16 cellular contexts compared by ENCODE assay signal in genomic region chr17:8062807-8063483, GRCh38. TPM values are rescaled to one million over a fixed set of nuclear protein-coding genes. Genes with fewer than 3 reads are reported as not detected.
A peak's percentile ranks its signal among the peaks of the same experiment; 100 is the strongest.
DNase-seq lines count a peak whose midpoint lies in the region; ATAC-seq, FAIRE-seq and TF ChIP-seq lines count a peak whose summit lies in the region.
"Had no signal": no experiment of that assay in that cellular context is flagged by ENCODE, and none has a peak within 500 bp of the region (broad histone marks: within the 10 kb centered on the region; RNA-seq: fewer than 3 reads in every experiment).

No MANE protein-coding gene starts in this region.

- in situ Hi-C loops in K562 (cut with MboI) = loop anchor here (25.0 kb wide), 2 partner anchors 724 to 924 kb away; partner anchors contain the start of gene MFSD6L

- peaks cover 39% of the 10 kb centered on the region for H3K4me1 ChIP-seq in HUES6 (ENCODE audit: control insufficient read depth, insufficient read depth, low read length)
- H3K4me1 ChIP-seq in K562 (replicated peaks in 1 of 2; ENCODE audit: control insufficient read depth in 2 of 2, insufficient read depth in 2 of 2, low read length in 2 of 2) = peaks cover 8% of the 10 kb centered on the region in 2 experiments; a peak in 4 of 5 replicates
- no peaks in the 10 kb centered on the region for H3K4me1 ChIP-seq in mesenchymal stem cell (ENCODE audit: control insufficient read depth, insufficient read depth, low read depth, low read length)
- H3K4me1 ChIP-seq in gastroesophageal sphincter = peaks cover 0 to 12% (median 0%) of the 10 kb centered on the region in 3 donors

- H3K27ac Mint-ChIP-seq in activated CD8-positive, alpha-beta memory T cell treated with anti-CD3 and anti-CD28 coated beads, Interleukin-2, amount 10 ng/mL, durations not matched to agents 7 days and 5 days = no peak overlapping the region
- H3K27ac Mint-ChIP-seq: activated CD4-positive, alpha-beta T cell treated with anti-CD3 and anti-CD28 coated beads, Interleukin-2, amount 10 ng/mL, durations not matched to agents 7 days and 5 days; activated naive CD4-positive, alpha-beta T cell treated with anti-CD3 and anti-CD28 coated beads, Interleukin-2, amount 50 U/mL, for 72 hours; B cell had no signal

- H3K79me1 ChIP-seq in mesenchymal stem cell (replicated peaks; ENCODE audit: low read length, poor library complexity, severe bottlenecking) = no peaks in the 10 kb centered on the region

- no peak overlapping the region for H2BK5ac ChIP-seq in mesenchymal stem cell (ENCODE audit: low read depth, low read length, poor library complexity, severe bottlenecking)

- no peak overlapping the region for H4K8ac ChIP-seq in mesenchymal stem cell (ENCODE audit: low read length)

- H3K4me3 Mint-ChIP-seq in activated CD8-positive, alpha-beta memory T cell treated with anti-CD3 and anti-CD28 coated beads, Interleukin-2, amount 10 ng/mL, durations not matched to agents 7 days and 5 days = no peak overlapping the region
- H3K4me3 Mint-ChIP-seq: activated CD4-positive, alpha-beta T cell treated with anti-CD3 and anti-CD28 coated beads, Interleukin-2, amount 10 ng/mL, durations not matched to agents 7 days and 5 days; B cell had no signal

- H3K36me3 Mint-ChIP-seq in activated CD8-positive, alpha-beta memory T cell treated with anti-CD3 and anti-CD28 coated beads, Interleukin-2, amount 10 ng/mL, durations not matched to agents 7 days and 5 days = no peaks in the 10 kb centered on the region
- H3K36me3 Mint-ChIP-seq: activated naive CD4-positive, alpha-beta T cell treated with anti-CD3 and anti-CD28 coated beads, Interleukin-2, amount 50 U/mL, for 72 hours had no signal

- peak overlapping the region; percentile 66 for H3K4me3 ChIP-seq in HUES6 (ENCODE audit: low read depth, low read length)
- H3K4me3 ChIP-seq in K562 = peak overlapping the region; percentile 24
- H3K4me3 ChIP-seq in mesenchymal stem cell (ENCODE audit: insufficient read depth in 1 of 2, low read depth in 1 of 2, low read length in 2 of 2) = peak overlapping the region in 1 of 2 experiments; percentile 62
- no peak overlapping the region for H3K4me3 ChIP-seq in foreskin fibroblast (ENCODE audit: low read depth in 1 of 2, low read length in 2 of 2)
- H3K4me3 ChIP-seq in gastroesophageal sphincter = no peak overlapping the region

- no peaks in the 10 kb centered on the region for H3K9me1 ChIP-seq in K562 (ENCODE audit: control insufficient read depth, insufficient read depth, low read length)

- intact Hi-C loops in K562 (cut with micrococcal nuclease) = no loop called here

- peak overlapping the region; percentile 76 for H3K4me2 ChIP-seq in K562 (ENCODE audit: insufficient read depth, low read length)
- peak overlapping the region; percentile 33 for H3K4me2 ChIP-seq in mesenchymal stem cell (ENCODE audit: low read length, poor library complexity, severe bottlenecking)

- H2AFZ ChIP-seq in K562 (ENCODE audit: low read depth, low read length) = peak overlapping the region; percentile 87
- no peak overlapping the region for H2AFZ ChIP-seq in mesenchymal stem cell (ENCODE audit: low read depth, low read length)

- H2BK15ac ChIP-seq in mesenchymal stem cell (ENCODE audit: low read depth, poor library complexity, severe bottlenecking) = no peak overlapping the region

- TF ChIP-seq EP300 in K562 (IDR thresholded peaks at IDR 0.05; ENCODE audit: low read length) (0 out of 2 replicates have a peak, but pooled peaks have one; percentile 10), gastroesophageal sphincter (IDR thresholded peaks at IDR 0.05) (no peak)

- H3K9ac ChIP-seq in HUES6 (ENCODE audit: low read length) (peak overlapping the region; percentile 77), K562 (ENCODE audit: insufficient read depth in 1 of 2, low read depth in 2 of 2, low read length in 2 of 2) (peak overlapping the region; percentile 52 to 66; a peak in 3 of 4 replicates), mesenchymal stem cell (ENCODE audit: low read length) (no peak overlapping the region)

- H3K4ac ChIP-seq in mesenchymal stem cell (ENCODE audit: low read depth in 1 of 2, low read length in 2 of 2) = no peak overlapping the region

- no peak overlapping the region for H2BK120ac ChIP-seq in mesenchymal stem cell (ENCODE audit: low read depth, low read length)

- TF ChIP-seq CTCF in 22Rv1 (IDR thresholded peaks at IDR 0.05) = no peak
- no peak for TF ChIP-seq CTCF in K562 (IDR thresholded peaks at IDR 0.05 in 2 of 3, conservative IDR thresholded peaks at IDR 0.05 in 1 of 3; ENCODE audit: insufficient read depth in 2 of 3, low read depth in 1 of 3, low read length in 3 of 3)
- no peak for TF ChIP-seq CTCF in foreskin fibroblast (IDR thresholded peaks at IDR 0.05; ENCODE audit: low read depth, low read length)
- no peak for TF ChIP-seq CTCF in gastroesophageal sphincter (IDR thresholded peaks at IDR 0.05)

- DNase-seq in K562 (ENCODE audit: extremely low read depth in 1 of 4, low spot score in 3 of 4) (peak in 2 of 4 experiments; percentile 58 to 64), mesenchymal stem cell (peak; percentile 18), foreskin fibroblast (no peak), NCI-H524 treated with DMSO at 0.1 percent for 48 hours (lab: John Stamatoyannopoulos, UW) (no peak)
- DNase-seq in activated CD8-positive, alpha-beta memory T cell treated with anti-CD3 and anti-CD28 coated beads, Interleukin-2, amount 10 ng/mL, durations not matched to agents 7 days and 5 days = no peak
- DNase-seq: activated CD4-positive, alpha-beta T cell treated with anti-CD3 and anti-CD28 coated beads, Interleukin-2, amount 10 ng/mL, durations not matched to agents 7 days and 5 days; effector CD8-positive, alpha-beta T cell; occipital lobe; SHP77 had no signal

- H3K18ac ChIP-seq in mesenchymal stem cell (ENCODE audit: low read depth in 1 of 2, low read length in 2 of 2) = no peak overlapping the region

- 0% methylated on average over 15 of the region's 15 CpGs for WGBS in K562 (ENCODE audit: insufficient coverage, low coverage, missing lambda C conversion rate)
- 5% methylated on average over 12 of the region's 15 CpGs for WGBS in mesenchymal stem cell
- 6 to 14% methylated on average over 8 to 14 of the region's 15 CpGs for WGBS in gastroesophageal sphincter (ENCODE audit: low coverage in 1 of 2), 2 donors

- peak; percentile 87 for FAIRE-seq in K562 (lab: Jason Lieb, UNC)

- H3K36me3 ChIP-seq in HUES6 (ENCODE audit: control insufficient read depth, insufficient read depth, low read length) (no peaks in the 10 kb centered on the region), K562 (ENCODE audit: control insufficient read depth, insufficient read depth, low read length) (no peaks in the 10 kb centered on the region), mesenchymal stem cell (ENCODE audit: control insufficient read depth in 1 of 2, insufficient read depth in 2 of 2, low read depth in 1 of 2, low read length in 2 of 2) (no peaks in the 10 kb centered on the region), gastroesophageal sphincter (no peaks in the 10 kb centered on the region)

- peaks cover 5% of the 10 kb centered on the region for H3K4me1 Mint-ChIP-seq in activated CD8-positive, alpha-beta memory T cell treated with anti-CD3 and anti-CD28 coated beads, Interleukin-2, amount 10 ng/mL, durations not matched to agents 7 days and 5 days

- no peak for TF ChIP-seq RAD21 in K562 (CRISPR knock-in tag; conservative IDR thresholded peaks at IDR 0.05 in 1 of 2, IDR thresholded peaks at IDR 0.05 in 1 of 2)

- no peak overlapping the region for H2BK12ac ChIP-seq in mesenchymal stem cell (ENCODE audit: low read length in 2 of 2)

- H3K14ac ChIP-seq in mesenchymal stem cell (ENCODE audit: low read length in 2 of 2) = no peak overlapping the region

- peak overlapping the region; percentile 100 for H3K27ac ChIP-seq in 22Rv1
- no peak overlapping the region for H3K27ac ChIP-seq in HUES6 (ENCODE audit: low read depth, low read length)
- H3K27ac ChIP-seq in K562 (ENCODE audit: extremely low read depth, low read depth, low read length) = peak overlapping the region; percentile 52
- no peak overlapping the region for H3K27ac ChIP-seq in mesenchymal stem cell (ENCODE audit: low read length, poor library complexity, severe bottlenecking)
- H3K27ac ChIP-seq in gastroesophageal sphincter = no peak overlapping the region
- H3K27ac ChIP-seq: HL-60 had no signal

- TF ChIP-seq POLR2A in K562 (conservative IDR thresholded peaks at IDR 0.05) (no peak), gastroesophageal sphincter (IDR thresholded peaks at IDR 0.05) (no peak)

- BruUV-seq in K562 (replicated peaks; lab: Mats Ljungman, UMichigan) = no TSS peak

- POLR2A ChIA-PET in K562 (lab: Yijun Ruan, JAX) = interaction anchor here (1.0 to 2.2 kb wide), 4 partner anchors 8 to 206 kb away, joined by 3 to 9 read pairs (median 5); partner anchors contain the start of gene NAA38

- H3K79me2 ChIP-seq in K562 (ENCODE audit: control insufficient read depth, insufficient read depth, low read length) = no peaks in the 10 kb centered on the region

- H3K27me3 ChIP-seq in HUES6 (ENCODE audit: control insufficient read depth, insufficient read depth, low read length) (peaks cover 63% of the 10 kb centered on the region), K562 (ENCODE audit: control insufficient read depth in 2 of 2, insufficient read depth in 2 of 2, low read length in 2 of 2) (0 out of 5 replicates have a peak, but pooled peaks cover 0 to 3% of the 10 kb centered on the region in 2 experiments), mesenchymal stem cell (ENCODE audit: control insufficient read depth in 1 of 2, insufficient read depth in 1 of 2, low read length in 2 of 2) (peaks cover 82 to 86% of the 10 kb centered on the region in 2 experiments), gastroesophageal sphincter (peaks cover 78% of the 10 kb centered on the region)

- no peak overlapping the region for H2AK5ac ChIP-seq in mesenchymal stem cell (ENCODE audit: low read length, severe bottlenecking)

- H3K23ac ChIP-seq in mesenchymal stem cell (ENCODE audit: low read length in 2 of 2) = no peak overlapping the region

- no peaks in the 10 kb centered on the region for H3K9me3 Mint-ChIP-seq in activated CD8-positive, alpha-beta memory T cell treated with anti-CD3 and anti-CD28 coated beads, Interleukin-2, amount 10 ng/mL, durations not matched to agents 7 days and 5 days (ENCODE audit: low read depth)
- H3K9me3 Mint-ChIP-seq: activated CD4-positive, alpha-beta T cell treated with anti-CD3 and anti-CD28 coated beads, Interleukin-2, amount 10 ng/mL, durations not matched to agents 7 days and 5 days; activated naive CD4-positive, alpha-beta T cell treated with anti-CD3 and anti-CD28 coated beads, Interleukin-2, amount 50 U/mL, for 72 hours had no signal

- peak; percentile 75 for ATAC-seq in K562
- ATAC-seq in activated CD8-positive, alpha-beta memory T cell treated with anti-CD3 and anti-CD28 coated beads, Interleukin-2, amount 10 ng/mL, durations not matched to agents 7 days and 5 days = no peak
- ATAC-seq in gastroesophageal sphincter = no peak
- ATAC-seq: activated naive CD4-positive, alpha-beta T cell treated with anti-CD3 and anti-CD28 coated beads, Interleukin-2, amount 50 U/mL, for 72 hours had no signal

- no peaks in the 10 kb centered on the region for H3K9me3 ChIP-seq in HUES6 (ENCODE audit: control insufficient read depth, insufficient read depth, low read depth, low read length)
- no peaks in the 10 kb centered on the region for H3K9me3 ChIP-seq in K562 (replicated peaks; ENCODE audit: control insufficient read depth, insufficient read depth, low read depth, low read length)
- H3K9me3 ChIP-seq in mesenchymal stem cell (ENCODE audit: control insufficient read depth, low read length) = no peaks in the 10 kb centered on the region
- H3K9me3 ChIP-seq in gastroesophageal sphincter = no peaks in the 10 kb centered on the region

- H4K20me1 ChIP-seq in K562 (replicated peaks; ENCODE audit: control insufficient read depth, insufficient read depth, low read length) = no peaks in the 10 kb centered on the region

- peaks cover 72% of the 10 kb centered on the region for H3K27me3 Mint-ChIP-seq in activated CD8-positive, alpha-beta memory T cell treated with anti-CD3 and anti-CD28 coated beads, Interleukin-2, amount 10 ng/mL, durations not matched to agents 7 days and 5 days

- H4K91ac ChIP-seq in mesenchymal stem cell (ENCODE audit: low read length) = no peak overlapping the region

- CTCF ChIA-PET in K562 (lab: Yijun Ruan, JAX; ENCODE audit: low intra/inter-chr PET ratio) = interaction anchor here (0.9 to 3.5 kb wide), 2 partner anchors 17 to 48 kb away, joined by 3 to 18 read pairs; no protein-coding TSS in a partner anchor
- CTCF ChIA-PET in activated CD8-positive, alpha-beta memory T cell treated with anti-CD3 and anti-CD28 coated beads, Interleukin-2, amount 10 ng/mL, durations not matched to agents 7 days and 5 days (lab: Charles Lee) = interaction anchor here (0.8 to 9.7 kb wide), 7 partner anchors 12 to 59 kb away, joined by 3 to 256 read pairs (median 69); partner anchors contain the start of gene ALOXE3

RNA-seq across cellular contexts. Expression of gene ALOX15B, which starts 24.1 kb away (rescaled TPM):
- not detected in 2 replicates for total RNA-seq in K562 (2011; cell fraction: chromatin; rRNA removed; ENCODE audit: low replicate concordance)
- total RNA-seq in K562 (2011; cell fraction: nucleolus; rRNA removed) = not detected in 2 replicates
- not detected in 2 replicates for total RNA-seq in K562 (2011; cell fraction: nucleoplasm; rRNA removed)
- total RNA-seq in K562 (2014; rRNA removed) (not detected in 2 replicates), K562 (2014; rRNA removed; fragmentation: Illumina TruSeq; extraction: Trizol) (not detected in 2 replicates), K562 (2015; rRNA removed; fragmentation: Illumina TruSeq; extraction: Trizol) (not detected in 2 replicates), K562 (2021) (0.04 and 0.07 TPM in 2 replicates), gastroesophageal sphincter (1 to 10 TPM in 3 of 4 donors, under 1 TPM in 1; 0.69 to 5.6 (median 2.8) TPM)
- polyA plus RNA-seq in K562 (2011; rRNA removed) (not detected in 2 replicates), K562 (2014; fragmentation: Illumina TruSeq; extraction: Trizol) (not detected in 2 replicates), K562 (2014; fragmentation: Nextera tagmentation; extraction: Ambion mirVana) (not detected), K562 (2014; rRNA removed) (not detected in 2 replicates)
- not detected in 2 replicates for polyA plus RNA-seq in K562 (2011; cell fraction: cytosol; rRNA removed)
- not detected in 2 replicates for polyA plus RNA-seq in K562 (2011; cell fraction: nucleus; rRNA removed)
- polyA plus RNA-seq in K562 (2012) = not detected in 2 replicates
- not detected in 2 replicates for polyA minus RNA-seq in K562 (2011; rRNA and poly(A)+ RNA removed)
- not detected in 2 replicates for polyA minus RNA-seq in K562 (2011; cell fraction: cytosol; rRNA and poly(A)+ RNA removed)
- polyA minus RNA-seq in K562 (2011; cell fraction: nucleus; rRNA and poly(A)+ RNA removed) = not detected in 2 replicates
- polyA plus RNA-seq in mesenchymal stem cell (2013, experiment 1 of 2) = 0.11 TPM
- polyA plus RNA-seq in mesenchymal stem cell (2013, experiment 2 of 2) = 0.11 TPM
- total RNA-seq in activated CD8-positive, alpha-beta memory T cell treated with anti-CD3 and anti-CD28 coated beads, Interleukin-2, amount 10 ng/mL, durations not matched to agents 7 days and 5 days = not detected
- total RNA-seq: activated CD4-positive, alpha-beta T cell treated with anti-CD3 and anti-CD28 coated beads, Interleukin-2, amount 10 ng/mL, durations not matched to agents 7 days and 5 days; activated naive CD4-positive, alpha-beta T cell treated with anti-CD3 and anti-CD28 coated beads, Interleukin-2, amount 50 U/mL, for 72 hours; B cell; urinary bladder had no signal

RNA-seq across cellular contexts. Expression of gene ALOX12B, which starts 24.6 kb away (rescaled TPM):
- total RNA-seq in K562 (2011; cell fraction: chromatin; rRNA removed; ENCODE audit: low replicate concordance) = not detected in 2 replicates
- not detected in 2 replicates for total RNA-seq in K562 (2011; cell fraction: nucleolus; rRNA removed)
- total RNA-seq in K562 (2011; cell fraction: nucleoplasm; rRNA removed) = not detected in 2 replicates
- total RNA-seq in K562 (2014; rRNA removed) (not detected in 2 replicates), K562 (2014; rRNA removed; fragmentation: Illumina TruSeq; extraction: Trizol) (not detected in 2 replicates), K562 (2015; rRNA removed; fragmentation: Illumina TruSeq; extraction: Trizol) (not detected in 2 replicates), K562 (2021) (not detected in 2 replicates), gastroesophageal sphincter (under 1 TPM in 1 of 4 donors, not detected in 3; 0.17 TPM)
- polyA plus RNA-seq in K562 (2011; rRNA removed) (not detected in 2 replicates), K562 (2014; fragmentation: Illumina TruSeq; extraction: Trizol) (not detected in 2 replicates), K562 (2014; fragmentation: Nextera tagmentation; extraction: Ambion mirVana) (not detected), K562 (2014; rRNA removed) (not detected in 2 replicates)
- polyA plus RNA-seq in K562 (2011; cell fraction: cytosol; rRNA removed) = not detected in 2 replicates
- not detected in 2 replicates for polyA plus RNA-seq in K562 (2011; cell fraction: nucleus; rRNA removed)
- polyA plus RNA-seq in K562 (2012) = not detected in 2 replicates
- not detected in 2 replicates for polyA minus RNA-seq in K562 (2011; rRNA and poly(A)+ RNA removed)
- not detected in 2 replicates for polyA minus RNA-seq in K562 (2011; cell fraction: cytosol; rRNA and poly(A)+ RNA removed)
- polyA minus RNA-seq in K562 (2011; cell fraction: nucleus; rRNA and poly(A)+ RNA removed) = not detected in 2 replicates
- polyA plus RNA-seq in mesenchymal stem cell (2013, experiment 1 of 2) = not detected
- polyA plus RNA-seq in mesenchymal stem cell (2013, experiment 2 of 2) = not detected
- total RNA-seq in activated CD8-positive, alpha-beta memory T cell treated with anti-CD3 and anti-CD28 coated beads, Interleukin-2, amount 10 ng/mL, durations not matched to agents 7 days and 5 days = under 1 TPM; 0.42 to 0.64 TPM
- polyA plus RNA-seq: urinary bladder had no signal

RNA-seq across cellular contexts. Expression of gene ALOXE3, which starts 55.4 kb away (rescaled TPM):
- 0.12 TPM in 1 of 2 replicates, not detected in the other for total RNA-seq in K562 (2011; cell fraction: chromatin; rRNA removed; ENCODE audit: low replicate concordance)
- not detected in 2 replicates for total RNA-seq in K562 (2011; cell fraction: nucleolus; rRNA removed)
- total RNA-seq in K562 (2011; cell fraction: nucleoplasm; rRNA removed) = not detected in 2 replicates
- total RNA-seq in K562 (2014; rRNA removed) = not detected in 2 replicates
- total RNA-seq in K562 (2014; rRNA removed; fragmentation: Illumina TruSeq; extraction: Trizol) = not detected in 2 replicates
- 0.04 TPM in 1 of 2 replicates, not detected in the other for total RNA-seq in K562 (2015; rRNA removed; fragmentation: Illumina TruSeq; extraction: Trizol)
- total RNA-seq in K562 (2021) = not detected in 2 replicates
- not detected in 2 replicates for polyA plus RNA-seq in K562 (2011; rRNA removed)
- not detected in 2 replicates for polyA plus RNA-seq in K562 (2011; cell fraction: cytosol; rRNA removed)
- polyA plus RNA-seq in K562 (2011; cell fraction: nucleus; rRNA removed) = 0.03 and 0.06 TPM in 2 replicates
- 0.14 TPM in 1 of 2 replicates, not detected in the other for polyA plus RNA-seq in K562 (2012)
- polyA plus RNA-seq in K562 (2014; fragmentation: Illumina TruSeq; extraction: Trizol) = not detected in 2 replicates
- not detected for polyA plus RNA-seq in K562 (2014; fragmentation: Nextera tagmentation; extraction: Ambion mirVana)
- polyA plus RNA-seq in K562 (2014; rRNA removed) = 0.04 TPM in 1 of 2 replicates, not detected in the other
- polyA minus RNA-seq in K562 (2011; rRNA and poly(A)+ RNA removed) = not detected in 2 replicates
- not detected in 2 replicates for polyA minus RNA-seq in K562 (2011; cell fraction: cytosol; rRNA and poly(A)+ RNA removed)
- not detected in 2 replicates for polyA minus RNA-seq in K562 (2011; cell fraction: nucleus; rRNA and poly(A)+ RNA removed)
- 0.01 TPM for polyA plus RNA-seq in mesenchymal stem cell (2013, experiment 1 of 2)
- polyA plus RNA-seq in mesenchymal stem cell (2013, experiment 2 of 2) = not detected
- total RNA-seq in activated CD8-positive, alpha-beta memory T cell treated with anti-CD3 and anti-CD28 coated beads, Interleukin-2, amount 10 ng/mL, durations not matched to agents 7 days and 5 days = not detected
- total RNA-seq in gastroesophageal sphincter = under 1 TPM in 1 of 4 donors, not detected in 3; 0.37 TPM
- total RNA-seq: activated CD4-positive, alpha-beta T cell treated with anti-CD3 and anti-CD28 coated beads, Interleukin-2, amount 10 ng/mL, durations not matched to agents 7 days and 5 days; B cell; urinary bladder had no signal
- polyA plus RNA-seq: urinary bladder had no signal

Comparison
In these comparisons a context has a peak if more than half of its experiments do, and no peak if none do; other contexts are left out.
1. H3K27ac ChIP-seq: peak in 22Rv1 (single experiment) and K562 (single experiment); none in HUES6 (single experiment), mesenchymal stem cell (single experiment) and gastroesophageal sphincter (0 of 4).
2. H3K4me3 ChIP-seq: peak in HUES6 (single experiment) and K562 (single experiment); none in foreskin fibroblast (0 of 2) and gastroesophageal sphincter (0 of 2).